2 cellular contexts compared by ENCODE assay signal in genomic region chr2:28855977-28856376, GRCh38.
TF ChIP-seq lines count a peak whose summit lies in the region.

No MANE protein-coding gene starts in this region.

TF ChIP-seq in A549, 52 proteins besides CTCF, POLR2A, EP300 and RAD21:
- TF ChIP-seq MYC (IDR thresholded peaks at IDR 0.05; ENCODE audit: borderline replicate concordance, low read length) (no peak), MAFK (IDR thresholded peaks at IDR 0.05; ENCODE audit: partially characterized antibody) (peak; percentile 63), BHLHE40 (IDR thresholded peaks at IDR 0.05; ENCODE audit: low read depth, low read length) (no peak), HES2 (IDR thresholded peaks at IDR 0.05) (no peak)

TF ChIP-seq in K562, 482 proteins besides CTCF, POLR2A, EP300 and RAD21:
- TF ChIP-seq BRF1 (IDR thresholded peaks at IDR 0.05; ENCODE audit: borderline replicate concordance, extremely low read depth, insufficient read length) (no peak), ZNF316 (IDR thresholded peaks at IDR 0.05) (peak; percentile 26; the same call in 1 of the 2 replicates)
TF ChIP-seq in K562: peak in this region for 1.
